In the genomic region with DNA sequence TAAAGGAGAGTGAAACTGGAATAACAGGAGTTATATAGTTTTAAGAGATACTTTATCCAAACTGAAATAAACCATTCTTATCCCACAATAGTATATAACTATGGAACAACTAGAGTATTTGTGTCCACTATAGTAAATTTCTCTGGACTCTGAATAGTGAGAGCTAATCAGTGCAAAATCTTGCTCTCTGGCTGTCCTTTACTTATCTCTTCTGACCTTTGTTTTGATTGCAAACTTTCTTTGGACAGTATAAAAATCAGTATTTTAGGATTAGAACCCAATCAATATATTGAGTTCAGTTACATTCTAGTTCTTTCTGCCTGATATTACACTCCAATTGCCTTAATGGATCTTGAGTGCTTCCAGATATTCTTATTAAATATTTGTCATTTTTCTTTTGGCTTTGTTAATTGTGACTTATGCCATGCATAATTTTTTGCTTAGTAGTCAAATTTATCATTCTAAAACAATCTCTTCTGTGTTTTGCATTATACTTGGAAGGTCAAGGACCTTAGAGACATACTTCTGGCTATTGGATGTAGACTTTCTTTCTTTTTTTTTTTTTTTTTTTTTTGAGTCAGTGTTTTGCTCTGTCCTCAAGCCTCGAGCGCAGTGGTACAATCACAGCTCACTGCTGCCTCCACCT, we compare ENCODE assay signal across 14 cellular contexts.
DNase-seq lines count a peak whose midpoint lies in the region; ATAC-seq and TF ChIP-seq lines count a peak whose summit lies in the region.
"Had no signal": no experiment of that assay in that cellular context is flagged by ENCODE, and none has a peak within 500 bp of the region (broad histone marks: within the 10 kb centered on the region; RNA-seq: fewer than 3 reads in every experiment).

No MANE protein-coding gene starts in this region.

- DNase-seq in left ventricle myocardium inferior (no peak), left ventricle myocardium superior (no peak), left lobe of liver (ENCODE audit: low spot score) (no peak), iPS-NIHi7 (ENCODE audit: extremely low spot score) (no peak)
- DNase-seq in stimulated activated CD4-positive, alpha-beta T cell treated with anti-CD3 and anti-CD28 coated beads, Interleukin-2, amount 100 ng/mL, for 24 hours: no peak
- DNase-seq: CD8-positive, alpha-beta memory T cell; COR-L47; GM23248 had no signal

- H3K4me3 ChIP-seq in left ventricle myocardium inferior: no peak overlapping the region
- H3K4me3 ChIP-seq in OCI-LY1 (ENCODE audit: low read depth, low read length, poor library complexity, severe bottlenecking): no peak overlapping the region
- no peak overlapping the region for H3K4me3 ChIP-seq in mesodermal cell (ENCODE audit: extremely low read depth, insufficient read depth, low read length, poor library complexity, severe bottlenecking)
- H3K4me3 ChIP-seq: BLaER1 treated with 17β-estradiol and CSF1 and Interleukin-3, amounts not matched to agents 10 nM and 100 nM; GM23248; HAP-1 had no signal

- H3K9me3 ChIP-seq in left ventricle myocardium inferior (replicated peaks) (peaks cover 6% of the 10 kb centered on the region), OCI-LY1 (ENCODE audit: low read length) (no peaks in the 10 kb centered on the region), mesodermal cell (ENCODE audit: control insufficient read depth, low read length) (no peaks in the 10 kb centered on the region)
- H3K9me3 ChIP-seq: HAP-1 had no signal

- H3K36me3 ChIP-seq in left ventricle myocardium inferior: no peaks in the 10 kb centered on the region
- H3K36me3 ChIP-seq in OCI-LY1 (ENCODE audit: insufficient read depth, low read length): no peaks in the 10 kb centered on the region
- no peaks in the 10 kb centered on the region for H3K36me3 ChIP-seq in mesodermal cell (ENCODE audit: control insufficient read depth, insufficient read depth, low read length)
- H3K36me3 ChIP-seq: BLaER1 treated with 17β-estradiol and CSF1 and Interleukin-3, amounts not matched to agents 10 nM and 100 nM; HAP-1 had no signal

- H3K4me1 ChIP-seq in left ventricle myocardium inferior: peaks cover 5% of the 10 kb centered on the region
- H3K4me1 ChIP-seq in OCI-LY1 (ENCODE audit: insufficient read depth, low read length, severe bottlenecking): peaks cover 18% of the 10 kb centered on the region
- H3K4me1 ChIP-seq in mesodermal cell (ENCODE audit: control insufficient read depth, insufficient read depth, low read length, poor library complexity, severe bottlenecking): no peaks in the 10 kb centered on the region
- H3K4me1 ChIP-seq: HAP-1 had no signal

- no peaks in the 10 kb centered on the region for H3K9me2 ChIP-seq in OCI-LY1 (ENCODE audit: low read depth, low read length)

- H4K20me1 ChIP-seq in OCI-LY1 (ENCODE audit: insufficient read depth, low read length): no peaks in the 10 kb centered on the region
- H4K20me1 ChIP-seq: BLaER1 treated with 17β-estradiol and CSF1 and Interleukin-3, amounts not matched to agents 10 nM and 100 nM had no signal

- H3K4me2 ChIP-seq in OCI-LY1 (ENCODE audit: low read length): no peak overlapping the region
- H3K4me2 ChIP-seq: BLaER1 treated with 17β-estradiol and CSF1 and Interleukin-3, amounts not matched to agents 10 nM and 100 nM had no signal

- ATAC-seq in left ventricle myocardium superior (no peak), left lobe of liver (peak; percentile 59), HG03439 (IDR thresholded peaks at IDR 0.05; ENCODE audit: unreplicated experiment) (no peak)

- WGBS in mesodermal cell (ENCODE audit: insufficient coverage in 2 of 2), 2 experiments: no CpG with 5 or more reads among the region's 2 CpGs

- no peaks in the 10 kb centered on the region for H3F3A ChIP-seq in OCI-LY1 (ENCODE audit: insufficient read depth, low read length)

- H3K27me3 ChIP-seq in left ventricle myocardium inferior (ENCODE audit: low read depth) (no peaks in the 10 kb centered on the region), OCI-LY1 (ENCODE audit: insufficient read depth, low read length) (no peaks in the 10 kb centered on the region)
- H3K27me3 ChIP-seq: BLaER1 treated with 17β-estradiol and CSF1 and Interleukin-3, amounts not matched to agents 10 nM and 100 nM had no signal

- intact Hi-C loops in left ventricle myocardium inferior (cut with micrococcal nuclease) (no loop called here), left ventricle myocardium superior (cut with micrococcal nuclease) (no loop called here)

- no peak overlapping the region for H3K9ac ChIP-seq in OCI-LY1 (ENCODE audit: low read length)
- H3K9ac ChIP-seq: BLaER1 treated with 17β-estradiol and CSF1 and Interleukin-3, amounts not matched to agents 10 nM and 100 nM; GM23248 had no signal

- H3K27ac ChIP-seq in left ventricle myocardium inferior (replicated peaks) (peak overlapping the region; percentile 64), OCI-LY1 (ENCODE audit: low read depth, low read length, poor library complexity, severe bottlenecking) (peak overlapping the region; percentile 7), mesodermal cell (ENCODE audit: low read depth, low read length, severe bottlenecking) (peak overlapping the region; percentile 16)
- H3K27ac ChIP-seq: 22Rv1; BLaER1 treated with 17β-estradiol and CSF1 and Interleukin-3, amounts not matched to agents 10 nM and 100 nM; GM23248 had no signal

- no peaks in the 10 kb centered on the region for H3K79me2 ChIP-seq in OCI-LY1 (ENCODE audit: insufficient read depth, low read length)

- TF ChIP-seq CTCF in left ventricle myocardium inferior (IDR thresholded peaks at IDR 0.05; ENCODE audit: borderline replicate concordance): no peak
- no peak for TF ChIP-seq CTCF in OCI-LY1 (IDR thresholded peaks at IDR 0.05; ENCODE audit: low read length)

- H2AFZ ChIP-seq in OCI-LY1 (ENCODE audit: low read length): no peak overlapping the region
- H2AFZ ChIP-seq: GM23248 had no signal

Comparison
In these comparisons a context has a peak if more than half of its experiments do, and no peak if none do; other contexts are left out.
1. H3K27ac ChIP-seq: peak in every context shown above with its lines; median percentile 64 in left ventricle myocardium inferior; 16 in mesodermal cell; 7 in OCI-LY1.